ENCODE assay signal across 8 cellular contexts in the genomic region with DNA sequence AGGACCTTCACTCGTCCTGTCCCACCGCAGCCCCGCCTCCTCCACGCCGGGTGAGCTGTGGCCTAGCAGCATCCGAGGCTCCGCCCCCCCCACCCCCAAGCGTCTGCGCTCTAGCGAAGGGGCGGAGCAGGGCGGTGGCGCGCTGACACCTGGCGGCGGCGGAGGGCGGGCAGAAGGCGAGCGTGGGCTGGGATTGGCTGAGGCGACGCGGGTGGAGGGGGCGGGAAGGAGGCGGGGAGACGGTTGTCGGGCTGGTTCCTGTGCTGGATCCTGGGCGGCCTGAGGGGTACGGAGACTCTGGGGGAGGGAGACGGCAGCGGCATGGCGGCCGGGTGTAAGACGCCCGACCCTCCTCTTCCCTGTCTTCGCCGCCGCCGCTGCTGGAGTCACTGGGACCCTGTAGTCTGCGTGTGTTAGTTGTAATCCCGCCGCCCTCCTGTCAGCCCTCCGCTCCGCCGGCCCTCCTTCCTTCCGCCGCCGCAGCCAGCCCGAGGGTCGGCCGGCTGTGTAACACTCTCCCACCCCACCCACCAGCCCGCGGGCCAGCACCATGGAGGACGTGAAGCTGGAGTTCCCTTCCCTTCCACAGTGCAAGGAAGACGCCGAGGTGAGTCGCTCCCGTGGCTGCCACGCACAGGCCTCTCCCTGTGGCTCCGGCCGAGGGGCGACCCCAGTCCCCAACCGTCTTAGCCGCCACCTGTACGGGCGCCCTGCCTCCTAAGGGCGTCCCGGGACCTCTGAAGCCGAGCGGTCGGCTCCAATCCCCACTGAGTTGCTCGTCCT. TPM values are rescaled to one million over a fixed set of nuclear protein-coding genes. Genes with fewer than 3 reads are reported as not detected.
A peak's percentile ranks its signal among the peaks of the same experiment; 100 is the strongest.
DNase-seq lines count a peak whose midpoint lies in the region; ATAC-seq and TF ChIP-seq lines count a peak whose summit lies in the region.

A gene with protein sequence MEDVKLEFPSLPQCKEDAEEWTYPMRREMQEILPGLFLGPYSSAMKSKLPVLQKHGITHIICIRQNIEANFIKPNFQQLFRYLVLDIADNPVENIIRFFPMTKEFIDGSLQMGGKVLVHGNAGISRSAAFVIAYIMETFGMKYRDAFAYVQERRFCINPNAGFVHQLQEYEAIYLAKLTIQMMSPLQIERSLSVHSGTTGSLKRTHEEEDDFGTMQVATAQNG (plus strand): TSS at position 242 of the 783 bp plus-strand sequence. CDS start 309 bp downstream, at position 551.

- CTCF ChIA-PET in T-cell (lab: Charles Lee): interaction anchor here in 1 of 2 donors (0.6 to 1.4 kb wide), 5 partner anchors 12 to 1834 kb away, joined by 3 to 6 read pairs (median 3); a partner anchor contains a TSS

- peaks cover 38 to 42% (median 40%) of the 10 kb centered on the region in 3 donors for H3K4me1 Mint-ChIP-seq in T-cell

- no peaks in the 10 kb centered on the region for H3K9me3 Mint-ChIP-seq in T-cell

- H3K36me3 ChIP-seq in adrenal gland (replicated peaks in 1 of 2) (peaks cover 0 to 18% of the 10 kb centered on the region in 2 donors), heart left ventricle (peaks cover 0 to 50% (median 41%) of the 10 kb centered on the region in 9 donors), transverse colon (peaks cover 0 to 21% (median 4%) of the 10 kb centered on the region in 4 donors)

- no peaks in the 10 kb centered on the region for H3K27me3 Mint-ChIP-seq in T-cell

- H3K36me3 Mint-ChIP-seq in T-cell: peaks cover 29% of the 10 kb centered on the region

- H3K27ac ChIP-seq in adrenal gland: peak within 1 kb of the TSS in 4 of 5 donors; percentile 59 to 90 (median 75)
- H3K27ac ChIP-seq in heart left ventricle: peak within 1 kb of the TSS; percentile 64 to 94 (median 88)
- H3K27ac ChIP-seq in transverse colon: peak within 1 kb of the TSS; percentile 90 to 95 (median 93)

- H3K9me3 ChIP-seq in adrenal gland (replicated peaks in 1 of 3) (no peaks in the 10 kb centered on the region), heart left ventricle (no peaks in the 10 kb centered on the region), transverse colon (no peaks in the 10 kb centered on the region)

- no peak for TF ChIP-seq EP300 in transverse colon (IDR thresholded peaks at IDR 0.05; ENCODE audit: low read depth)

- in situ Hi-C loops in GM13977 (cut with MboI; ENCODE audit: low pct_unique_long_range_greater_than_20kb, low sequenced_read_pairs, unreplicated experiment) (no loop called here), transverse colon (cut with MboI; ENCODE audit: low pct_ligation_motif_present in 1 of 4, low pct_unique_long_range_greater_than_20kb in 1 of 4, low sequenced_read_pairs in 3 of 4) (no loop called here)

- H3K27me3 ChIP-seq in adrenal gland (no peaks in the 10 kb centered on the region), heart left ventricle (no peaks in the 10 kb centered on the region), transverse colon (no peaks in the 10 kb centered on the region)

- 0 to 2% (median 1%) methylated on average over 10 to 71 of the region's 72 CpGs for WGBS in adrenal gland, 4 donors
- WGBS in heart left ventricle, 4 donors: 0 to 1% (median 1%) methylated on average over 19 to 72 of the region's 72 CpGs
- 1% methylated on average over 56 of the region's 72 CpGs; no CpG with 5 or more reads in 1 of the 2 donors for WGBS in transverse colon (ENCODE audit: low coverage in 1 of 2), 2 donors

- peaks cover 4 to 9% of the 10 kb centered on the region in 2 donors for H3K4me1 ChIP-seq in adrenal gland (replicated peaks in 1 of 2)
- H3K4me1 ChIP-seq in heart left ventricle: peaks cover 0 to 19% (median 7%) of the 10 kb centered on the region in 12 donors
- peaks cover 0 to 10% (median 4%) of the 10 kb centered on the region in 4 donors for H3K4me1 ChIP-seq in transverse colon

- POLR2A ChIA-PET in T-cell (lab: Charles Lee): interaction anchor here (0.6 to 2.4 kb wide), 8 partner anchors 10 to 1950 kb away, joined by 3 to 13 read pairs (median 3); a partner anchor contains a TSS

- DNase-seq in GM13977 (ENCODE audit: low spot score) (peak; percentile 92), NCI-H146 (lab: John Stamatoyannopoulos, UW) (peak; percentile 98), T-cell (peak; percentile 91 to 99 (median 97)), adrenal gland (peak; percentile 97 to 100 (median 99)), heart left ventricle (peak; percentile 98 to 100 (median 99)), pons (ENCODE audit: low spot score) (peak; percentile 95), transverse colon (peak; percentile 99)

- peak; percentile 92 for ATAC-seq in HG02870 (IDR thresholded peaks at IDR 0.05; ENCODE audit: unreplicated experiment)
- ATAC-seq in T-cell (replicated peaks in 1 of 4): peak; percentile 93 to 99 (median 96)
- ATAC-seq in heart left ventricle: peak; percentile 99

- H3K27ac Mint-ChIP-seq in T-cell: peak within 1 kb of the TSS; percentile 89

- intact Hi-C loops in adrenal gland (cut with DNase I) (no loop called here), heart left ventricle (cut with DNase I) (loop anchor here in 2 of 10 donors (2.0 kb wide), 1 partner anchor 23 kb away; a partner anchor contains a TSS), transverse colon (cut with DNase I; ENCODE audit: low total_unique reads) (no loop called here)

- TF ChIP-seq POLR2A in adrenal gland (IDR thresholded peaks at IDR 0.05): peak; percentile 21 to 83
- peak; percentile 53 to 94 for TF ChIP-seq POLR2A in heart left ventricle (IDR thresholded peaks at IDR 0.05)
- peak; percentile 88 for TF ChIP-seq POLR2A in transverse colon (IDR thresholded peaks at IDR 0.05)

- H3K4me3 ChIP-seq in adrenal gland: peak within 1 kb of the TSS; percentile 38 to 99 (median 76)
- peak within 1 kb of the TSS; percentile 69 to 99 (median 94) for H3K4me3 ChIP-seq in heart left ventricle
- H3K4me3 ChIP-seq in transverse colon: peak within 1 kb of the TSS; percentile 75 to 99 (median 87)

- TF ChIP-seq CTCF in GM13977 (IDR thresholded peaks at IDR 0.05; ENCODE audit: extremely low read depth, insufficient read depth, missing control alignments): no peak
- TF ChIP-seq CTCF in adrenal gland (IDR thresholded peaks at IDR 0.05): peak in 5 of 6 experiments; percentile 29 to 57 (median 40)
- TF ChIP-seq CTCF in heart left ventricle (IDR thresholded peaks at IDR 0.05): peak in 7 of 12 donors; percentile 16 to 57 (median 20)
- TF ChIP-seq CTCF in transverse colon (IDR thresholded peaks at IDR 0.05): peak in 4 of 5 experiments; percentile 24 to 64 (median 29)

- H3K4me3 Mint-ChIP-seq in T-cell: peak within 1 kb of the TSS; percentile 92 to 93 (median 92)

RNA-seq across cellular contexts. Expression of the gene that starts here (rescaled TPM):
- total RNA-seq in T-cell: 10 to 100 TPM; 29.6 to 40.0 (median 36.9) TPM
- 10 to 100 TPM in 1 of 8 donors, 1 to 10 TPM in 7; 3.7 to 13.0 (median 6.8) TPM for total RNA-seq in adrenal gland
- 1 to 10 TPM; 1.6 to 5.7 (median 2.6) TPM for polyA plus RNA-seq in adrenal gland
- total RNA-seq in heart left ventricle: 10 to 100 TPM; 10.6 to 16.5 (median 12.9) TPM
- 1 to 10 TPM; 3.5 to 9.7 TPM for polyA plus RNA-seq in heart left ventricle
- 10 to 100 TPM in 2 of 4 donors, 1 to 10 TPM in 2; 6.0 to 14.4 (median 9.1) TPM for total RNA-seq in transverse colon

Comparison
In these comparisons a context has a peak if more than half of its experiments do, and no peak if none do; other contexts are left out.
1. Peak in every context shown above with its lines: DNase-seq, ATAC-seq, H3K4me3 ChIP-seq and H3K27ac ChIP-seq.